19 cellular contexts compared by ENCODE assay signal in the genomic region with DNA sequence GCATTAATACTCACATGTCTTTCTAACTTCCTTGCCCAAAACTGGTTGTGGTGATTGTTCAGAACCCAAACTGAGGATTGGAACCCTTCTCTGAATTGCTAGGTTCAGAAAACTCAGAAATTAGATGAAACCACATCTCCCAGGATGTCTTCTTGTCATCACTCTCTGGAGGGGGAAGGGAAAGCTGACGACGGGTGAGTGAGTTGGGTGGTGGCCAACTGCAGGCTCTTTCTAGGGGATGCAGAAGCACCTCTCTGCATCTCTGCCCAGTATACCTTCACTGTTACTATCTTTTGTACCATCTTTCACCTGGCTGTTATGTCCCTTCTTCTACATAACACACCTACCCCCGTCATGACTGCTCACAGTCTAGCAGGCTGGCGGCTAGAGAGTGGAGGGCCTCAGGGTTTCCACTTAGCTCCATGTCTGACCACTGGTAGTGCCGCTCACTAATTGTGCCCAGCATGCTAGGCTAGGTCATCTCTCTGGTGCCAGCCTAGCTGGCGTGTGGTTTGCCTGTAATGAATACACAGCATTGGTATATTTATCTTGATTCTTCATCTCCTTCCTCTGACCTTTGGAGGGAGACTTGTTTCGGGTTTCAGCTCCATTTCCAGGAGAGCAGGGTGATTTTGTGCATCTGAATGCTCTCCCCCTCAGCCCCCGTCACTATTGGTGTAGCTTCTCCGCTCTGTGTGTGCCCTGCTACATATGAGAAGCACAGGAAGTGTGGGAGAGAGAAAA. TPM values are rescaled to one million over a fixed set of nuclear protein-coding genes. Genes with fewer than 3 reads are reported as not detected.
A peak's percentile ranks its signal among the peaks of the same experiment; 100 is the strongest.
DNase-seq lines count a peak whose midpoint lies in the region; ATAC-seq and TF ChIP-seq lines count a peak whose summit lies in the region.
"Had no signal": no experiment of that assay in that cellular context is flagged by ENCODE, and none has a peak within 500 bp of the region (broad histone marks: within the 10 kb centered on the region; RNA-seq: fewer than 3 reads in every experiment).

No MANE protein-coding gene starts in this region.

- no peak overlapping the region for H3K4me3 ChIP-seq in adrenal gland
- H3K4me3 ChIP-seq in esophagus squamous epithelium: no peak overlapping the region
- H3K4me3 ChIP-seq: BLaER1, lung, right atrium auricular region, uterus had no signal

- DNase-seq in activated CD8-positive, alpha-beta memory T cell treated with anti-CD3 and anti-CD28 coated beads, Interleukin-2, amount 50 U/mL, for 48 hours: peak; percentile 51
- no peak for DNase-seq in activated CD8-positive, alpha-beta memory T cell treated with anti-CD3 and anti-CD28 coated beads for 24 hours
- no peak for DNase-seq in adrenal gland
- no peak for DNase-seq in stimulated activated effector memory CD8-positive, alpha-beta T cell treated with anti-CD3 and anti-CD28 coated beads, Interleukin-12 subunit alpha, Interleukin-12 subunit beta, amount 100 ng/mL, for 72 hours (ENCODE audit: low spot score in 2 of 2)
- no peak for DNase-seq in esophagus squamous epithelium (lab: John Stamatoyannopoulos, UW)
- DNase-seq: Calu3; Kasumi-1; NCI-H1092 treated with DMSO at 0.1 percent for 48 hours; NCI-H2081; NCI-H510A; NK-92 treated with Interleukin-12 subunit alpha and Interleukin-12 subunit beta, amount 100 ng/mL, for 24 hours; uterus had no signal

- no peaks in the 10 kb centered on the region for H3K36me3 ChIP-seq in adrenal gland (replicated peaks in 1 of 2)
- no peaks in the 10 kb centered on the region for H3K36me3 ChIP-seq in esophagus squamous epithelium
- H3K36me3 ChIP-seq: right atrium auricular region, uterus had no signal

- peak overlapping the region; percentile 52 for H3K4me3 Mint-ChIP-seq in stimulated activated effector memory CD8-positive, alpha-beta T cell treated with anti-CD3 and anti-CD28 coated beads, Interleukin-12 subunit alpha, Interleukin-12 subunit beta, amount 100 ng/mL, for 72 hours
- H3K4me3 Mint-ChIP-seq: dendritic cell treated with granulocyte-macrophage colony-stimulating factor and Interleukin-4, amounts not matched to agents 40 ng/mL and 50 ng/mL, for 4 days had no signal

- no peak for TF ChIP-seq POLR2A in adrenal gland (IDR thresholded peaks at IDR 0.05)
- TF ChIP-seq POLR2A in esophagus squamous epithelium (IDR thresholded peaks at IDR 0.05): no peak

- H3K27ac ChIP-seq in adrenal gland (peak overlapping the region in 3 of 5 donors; percentile 22 to 72 (median 57)), esophagus squamous epithelium (no peak overlapping the region)
- H3K27ac ChIP-seq: BLaER1, right atrium auricular region, uterus had no signal

- no peaks in the 10 kb centered on the region for H3K9me3 ChIP-seq in adrenal gland (replicated peaks in 1 of 3)
- no peaks in the 10 kb centered on the region for H3K9me3 ChIP-seq in esophagus squamous epithelium
- H3K9me3 ChIP-seq: right atrium auricular region, uterus had no signal

- peaks cover 23% of the 10 kb centered on the region for H3K36me3 Mint-ChIP-seq in stimulated activated effector memory CD8-positive, alpha-beta T cell treated with anti-CD3 and anti-CD28 coated beads, Interleukin-12 subunit alpha, Interleukin-12 subunit beta, amount 100 ng/mL, for 72 hours

- peak overlapping the region; percentile 46 for H3K27ac Mint-ChIP-seq in stimulated activated effector memory CD8-positive, alpha-beta T cell treated with anti-CD3 and anti-CD28 coated beads, Interleukin-12 subunit alpha, Interleukin-12 subunit beta, amount 100 ng/mL, for 72 hours
- H3K27ac Mint-ChIP-seq: dendritic cell treated with granulocyte-macrophage colony-stimulating factor and Interleukin-4, amounts not matched to agents 40 ng/mL and 50 ng/mL, for 4 days had no signal

- TF ChIP-seq CTCF in adrenal gland (IDR thresholded peaks at IDR 0.05) (no peak), esophagus squamous epithelium (IDR thresholded peaks at IDR 0.05) (no peak)

- no peaks in the 10 kb centered on the region for H3K9me3 Mint-ChIP-seq in stimulated activated effector memory CD8-positive, alpha-beta T cell treated with anti-CD3 and anti-CD28 coated beads, Interleukin-12 subunit alpha, Interleukin-12 subunit beta, amount 100 ng/mL, for 72 hours
- H3K9me3 Mint-ChIP-seq: dendritic cell treated with granulocyte-macrophage colony-stimulating factor and Interleukin-4, amounts not matched to agents 40 ng/mL and 50 ng/mL, for 4 days had no signal

- peaks cover 54% of the 10 kb centered on the region for H3K4me1 Mint-ChIP-seq in stimulated activated effector memory CD8-positive, alpha-beta T cell treated with anti-CD3 and anti-CD28 coated beads, Interleukin-12 subunit alpha, Interleukin-12 subunit beta, amount 100 ng/mL, for 72 hours

- no peaks in the 10 kb centered on the region for H3K27me3 ChIP-seq in adrenal gland
- H3K27me3 ChIP-seq in esophagus squamous epithelium: peaks cover 0 to 56% (median 0%) of the 10 kb centered on the region in 4 donors
- H3K27me3 ChIP-seq: BLaER1, right atrium auricular region, uterus had no signal

- H3K4me1 ChIP-seq in adrenal gland (replicated peaks in 1 of 2) (peaks cover 14 to 33% of the 10 kb centered on the region in 2 donors), esophagus squamous epithelium (peaks cover 0 to 10% (median 0%) of the 10 kb centered on the region in 3 donors)
- H3K4me1 ChIP-seq: right atrium auricular region, uterus had no signal

- WGBS in adrenal gland, 4 donors: 63 to 74% (median 69%) methylated on average over 9 of the region's 9 CpGs
- WGBS in esophagus squamous epithelium, 2 donors: 84 to 85% methylated on average over 7 to 9 of the region's 9 CpGs

- ATAC-seq in SK-N-SH treated with all-trans-retinoic acid at 6 μM for 48 hours (peak; percentile 23), HG02852 (IDR thresholded peaks at IDR 0.05; ENCODE audit: unreplicated experiment) (no peak), HG02840 (IDR thresholded peaks at IDR 0.05; ENCODE audit: low FRiP score, unreplicated experiment) (no peak)
- peak; percentile 59 for ATAC-seq in stimulated activated effector memory CD8-positive, alpha-beta T cell treated with anti-CD3 and anti-CD28 coated beads, Interleukin-12 subunit alpha, Interleukin-12 subunit beta, amount 100 ng/mL, for 72 hours

- intact Hi-C loops in adrenal gland (cut with DNase I): no loop called here
- intact Hi-C loops in esophagus squamous epithelium (cut with DNase I): no loop called here

TF ChIP-seq in SK-N-SH treated with all-trans-retinoic acid at 6 μM for 48 hours, 23 proteins besides CTCF, POLR2A, EP300 and RAD21:
- no peak for TF ChIP-seq ZFP3 (CRISPR knock-in tag; IDR thresholded peaks at IDR 0.05)

RNA-seq across cellular contexts. Expression of a gene that starts 7.3 kb away (rescaled TPM):
- 1,000 to 10,000 TPM in 1 of 8 donors, 100 to 1,000 TPM in 7; 178 to 1,898 (median 285) TPM for total RNA-seq in adrenal gland
- polyA plus RNA-seq in adrenal gland: 100 to 1,000 TPM; 101 to 721 (median 114) TPM
- 1 to 10 TPM in 3 of 4 donors, under 1 TPM in 1; 0.61 to 1.7 (median 1.1) TPM for total RNA-seq in esophagus squamous epithelium

Comparison
In these comparisons a context has a peak if more than half of its experiments do, and no peak if none do; other contexts are left out.
1. ATAC-seq: peak in SK-N-SH treated with all-trans-retinoic acid at 6 μM for 48 hours (single experiment) and stimulated activated effector memory CD8-positive, alpha-beta T cell treated with anti-CD3 and anti-CD28 coated beads, Interleukin-12 subunit alpha, Interleukin-12 subunit beta, amount 100 ng/mL, for 72 hours (single experiment); none in HG02852 (single experiment) and HG02840 (single experiment).
2. H3K27ac ChIP-seq: peak in adrenal gland (3 of 5); none in esophagus squamous epithelium (0 of 4).
3. RNA of a gene that starts 7.3 kb away (total RNA-seq): 178 to 1,898 TPM in adrenal gland; 0.61 to 1.7 TPM in esophagus squamous epithelium; every median in the first group is over 10 times any median in the second.